ENCODE assay signal across 11 cellular contexts in genomic region chr1:198179556-198179981, GRCh38. TPM values are rescaled to one million over a fixed set of nuclear protein-coding genes. Genes with fewer than 3 reads are reported as not detected.
DNase-seq lines count a peak whose midpoint lies in the region; ATAC-seq and TF ChIP-seq lines count a peak whose summit lies in the region.
"Had no signal": no experiment of that assay in that cellular context is flagged by ENCODE, and none has a peak within 500 bp of the region (broad histone marks: within the 10 kb centered on the region; RNA-seq: fewer than 3 reads in every experiment).

No MANE protein-coding gene starts in this region.

- no peak overlapping the region for H3K9ac ChIP-seq in fibroblast of lung (ENCODE audit: insufficient read depth, low read length)

- H3K9me3 Mint-ChIP-seq in progenitor cell of endocrine pancreas (ENCODE audit: low read depth) = no peaks in the 10 kb centered on the region

- H3K4me2 ChIP-seq in fibroblast of lung (ENCODE audit: extremely low read depth, insufficient read depth, low read length) = no peak overlapping the region

- no peak overlapping the region for H2AFZ ChIP-seq in fibroblast of lung (ENCODE audit: low read length)

- H3K4me3 ChIP-seq in fibroblast of lung (replicated peaks in 1 of 4; ENCODE audit: control extremely low read depth in 1 of 4, insufficient read depth in 1 of 4, low read depth in 3 of 4, low read length in 4 of 4) = no peak overlapping the region
- H3K4me3 ChIP-seq: cardiac muscle cell had no signal

- peaks cover 31% of the 10 kb centered on the region for H3K4me1 Mint-ChIP-seq in progenitor cell of endocrine pancreas (ENCODE audit: low read depth)

- DNase-seq in A172 (ENCODE audit: low spot score) = peak; percentile 46
- DNase-seq in NCI-H2107 treated with DMSO at 0.1 percent for 48 hours (lab: John Stamatoyannopoulos, UW; ENCODE audit: unreplicated experiment) = peak; percentile 58
- DNase-seq in fibroblast of lung (ENCODE audit: low read depth in 2 of 2) = peak; percentile 73 to 84
- no peak for DNase-seq in COLO668 (lab: John Stamatoyannopoulos, UW; ENCODE audit: unreplicated experiment)
- DNase-seq in progenitor cell of endocrine pancreas (ENCODE audit: low spot score, unreplicated experiment) = no peak
- no peak for DNase-seq in HUDEP-2 (lab: John Stamatoyannopoulos, UW; ENCODE audit: unreplicated experiment in 76 of 76)
- no peak for DNase-seq in NCI-H524 treated with DMSO at 0.1 percent for 48 hours (lab: John Stamatoyannopoulos, UW)
- DNase-seq: NCI-H2227 treated with DMSO at 0.1 percent for 48 hours, right cardiac atrium had no signal

- H3K79me2 ChIP-seq in fibroblast of lung (ENCODE audit: control insufficient read depth, insufficient read depth, low read length) = peaks cover 85% of the 10 kb centered on the region

- no peaks in the 10 kb centered on the region for H3K4me1 ChIP-seq in fibroblast of lung (ENCODE audit: control insufficient read depth, extremely low read depth, insufficient read depth, low read length)

- no peaks in the 10 kb centered on the region for H3K9me3 ChIP-seq in fibroblast of lung (ENCODE audit: control insufficient read depth, insufficient read depth, low read depth, low read length)

- H3K4me3 Mint-ChIP-seq in progenitor cell of endocrine pancreas (ENCODE audit: low read depth) = no peak overlapping the region

- no peaks in the 10 kb centered on the region for H3K27me3 Mint-ChIP-seq in progenitor cell of endocrine pancreas

- no peaks in the 10 kb centered on the region for H3K36me3 ChIP-seq in fibroblast of lung (ENCODE audit: control insufficient read depth, insufficient read depth, low read length)
- H3K36me3 ChIP-seq: cardiac muscle cell had no signal

- no peak overlapping the region for H3K27ac Mint-ChIP-seq in progenitor cell of endocrine pancreas

- no peaks in the 10 kb centered on the region for H3K36me3 Mint-ChIP-seq in progenitor cell of endocrine pancreas (ENCODE audit: insufficient read depth)

- no peaks in the 10 kb centered on the region for H3K27me3 ChIP-seq in fibroblast of lung (ENCODE audit: control insufficient read depth, insufficient read depth, low read length)
- H3K27me3 ChIP-seq: cardiac muscle cell had no signal

- no peak overlapping the region for H3K27ac ChIP-seq in fibroblast of lung (ENCODE audit: insufficient read depth, low read length)
- H3K27ac ChIP-seq: cardiac muscle cell had no signal

- TF ChIP-seq CTCF in fibroblast of lung (conservative IDR thresholded peaks at IDR 0.05 in 1 of 2, IDR thresholded peaks at IDR 0.05 in 1 of 2; ENCODE audit: low read depth in 1 of 2, low read length in 2 of 2) = no peak
- TF ChIP-seq CTCF in progenitor cell of endocrine pancreas (IDR thresholded peaks at IDR 0.05; ENCODE audit: unreplicated experiment) = no peak

- no peaks in the 10 kb centered on the region for H4K20me1 ChIP-seq in fibroblast of lung (ENCODE audit: control insufficient read depth, extremely low read depth, insufficient read depth, low read length)

- ATAC-seq in GM19438 (IDR thresholded peaks at IDR 0.05; ENCODE audit: low read depth, unreplicated experiment) = peak; percentile 55
- ATAC-seq: right cardiac atrium had no signal

RNA-seq across cellular contexts. Expression of gene NEK7, which starts 22.8 kb away (rescaled TPM):
- total RNA-seq in A172 (2014; rRNA removed; shearing (Covaris generic)) = 658 and 699 TPM in 2 replicates
- 72.9 and 90.5 TPM in 2 replicates for total RNA-seq in fibroblast of lung
- polyA plus RNA-seq in fibroblast of lung = 98.2 and 207 TPM in 2 replicates
- 38.4 and 71.4 TPM in 2 replicates for polyA plus RNA-seq in fibroblast of lung (2012)
- 4.6 and 15.7 TPM in 2 replicates for polyA minus RNA-seq in fibroblast of lung (ENCODE audit: low replicate concordance)
- 23.4 and 25.9 TPM in 2 replicates for total RNA-seq in progenitor cell of endocrine pancreas

Comparison
In these comparisons a context has a peak if more than half of its experiments do, and no peak if none do; other contexts are left out.
1. DNase-seq: peak in A172 (single experiment), NCI-H2107 treated with DMSO at 0.1 percent for 48 hours (single experiment) and fibroblast of lung (2 of 2); none in COLO668 (single experiment), progenitor cell of endocrine pancreas (single experiment), HUDEP-2 (0 of 76) and NCI-H524 treated with DMSO at 0.1 percent for 48 hours (single experiment).